In genomic region chr21:34688715-34689114, GRCh38 we compare ENCODE assay signal across 29 cellular contexts. TPM values are rescaled to one million over a fixed set of nuclear protein-coding genes. Genes with fewer than 3 reads are reported as not detected.
"Had no signal": no experiment of that assay in that cellular context is flagged by ENCODE, and none has a peak within 500 bp of the region (broad histone marks: within the 10 kb centered on the region; RNA-seq: fewer than 3 reads in every experiment).

No MANE protein-coding gene starts in this region.

- H3K4me3 ChIP-seq: adrenal gland, body of pancreas, breast epithelium had no signal

- H3K9me3 ChIP-seq: adrenal gland, body of pancreas, breast epithelium had no signal

- FAIRE-seq: astrocyte had no signal

- H3K36me3 ChIP-seq: adrenal gland, brain microvascular endothelial cell, breast epithelium had no signal

- ATAC-seq: activated CD8-positive, alpha-beta T cell treated with anti-CD3 and anti-CD28 coated beads for 36 hours; activated T-cell treated with anti-CD3 and anti-CD28 coated beads, Interleukin-2, amount 50 U/mL, for 4 hours; activated T-helper 17 cell treated with anti-CD3 and anti-CD28 coated beads, Interleukin-2, amount 50 U/mL, for 72 hours; body of pancreas had no signal

- H3K27me3 ChIP-seq: body of pancreas, breast epithelium had no signal

- H3K4me1 ChIP-seq: adrenal gland, breast epithelium had no signal

- DNase-seq: activated B cell treated with CpG ODN at 0.5 μM for 24 hours; activated CD4-positive, alpha-beta memory T cell treated with anti-CD3 and anti-CD28 coated beads for 36 hours; activated CD4-positive, alpha-beta T cell treated with anti-CD3 and anti-CD28 coated beads for 4 hours; activated CD4-positive, alpha-beta T cell treated with anti-CD3 and anti-CD28 coated beads, Interleukin-2, amount 50 U/mL, for 1 hour; activated CD4-positive, alpha-beta T cell treated with anti-CD3 and anti-CD28 coated beads, Interleukin-2, amount 50 U/mL, for 4 hours; activated CD4-positive, CD25-positive, alpha-beta regulatory T cell treated with anti-CD3 and anti-CD28 coated beads, Interleukin-2, amount 50 U/mL, for 72 hours; activated CD8-positive, alpha-beta memory T cell treated with anti-CD3 and anti-CD28 coated beads, Interleukin-2, amount 50 U/mL, for 4 hours; activated CD8-positive, alpha-beta T cell treated with anti-CD3 and anti-CD28 coated beads for 36 hours; activated effector memory CD4-positive, alpha-beta T cell treated with anti-CD3 and anti-CD28 coated beads, Interleukin-2, amount 50 U/mL, for 16 hours; activated gamma-delta T cell treated with Interleukin-2 at 50 U/mL for 16 hours; activated naive CD4-positive, alpha-beta T cell; activated naive CD4-positive, alpha-beta T cell treated with anti-CD3 and anti-CD28 coated beads for 36 hours; activated naive CD4-positive, alpha-beta T cell treated with anti-CD3 and anti-CD28 coated beads, Interleukin-2, amount 50 U/mL, for 16 hours; activated naive CD8-positive, alpha-beta T cell treated with anti-CD3 and anti-CD28 coated beads for 36 hours; activated T-cell treated with anti-CD3 and anti-CD28 coated beads for 4 hours; activated T-cell treated with anti-CD3 and anti-CD28 coated beads, Interleukin-2, amount 50 U/mL, for 1 hour; activated T-cell treated with anti-CD3 and anti-CD28 coated beads, Interleukin-2, amount 50 U/mL, for 4 hours; amniotic stem cell; body of pancreas; central memory CD4-positive, alpha-beta T cell; T-helper 1 cell had no signal

- H3K27ac ChIP-seq: adrenal gland, body of pancreas, brain microvascular endothelial cell, VCaP had no signal

RNA-seq across cellular contexts. Expression of gene CLIC6, which starts 19.9 kb away (rescaled TPM):
- total RNA-seq: activated B cell treated with CpG ODN at 0.5 μM for 24 hours; activated CD4-positive, alpha-beta T cell treated with anti-CD3 and anti-CD28 coated beads, Interleukin-2, amount 10 ng/mL, durations not matched to agents 24 days and 14 days; activated T-helper 1 cell treated with anti-CD3 and anti-CD28 coated beads, Interleukin-12 subunit alpha, Interleukin-12 subunit beta, Interleukin-2, Interleukin-4 antibody, amounts not matched to agents 30 ng/mL and 10 ng/mL and 1 ng/mL, durations not matched to agents 14 hours and 24 hours and 36 hours had no signal
